8 cellular contexts compared by ENCODE assay signal in genomic region chr16:23148513-23149266, GRCh38. TPM values are rescaled to one million over a fixed set of nuclear protein-coding genes. Genes with fewer than 3 reads are reported as not detected.
A peak's percentile ranks its signal among the peaks of the same experiment; 100 is the strongest.
DNase-seq lines count a peak whose midpoint lies in the region; ATAC-seq, FAIRE-seq and TF ChIP-seq lines count a peak whose summit lies in the region.

No MANE protein-coding gene starts in this region.

- H3K9me3 ChIP-seq in gastroesophageal sphincter (no peaks in the 10 kb centered on the region), thymus (ENCODE audit: control insufficient read depth) (no peaks in the 10 kb centered on the region)

- WGBS in gastroesophageal sphincter (ENCODE audit: low coverage in 1 of 2), 2 donors: 0% methylated on average over 1 of the region's 103 CpGs; no CpG with 5 or more reads in 1 of the 2 donors
- WGBS in thymus: under 1% methylated on average over 103 of the region's 103 CpGs

- no peak for FAIRE-seq in RCC 7860 (lab: Jason Lieb, UNC)

- H3K27ac ChIP-seq in gastroesophageal sphincter (peak overlapping the region; percentile 73 to 98 (median 92)), thymus (ENCODE audit: low read depth) (peak overlapping the region; percentile 75)

- no peak for TF ChIP-seq CTCF in gastroesophageal sphincter (IDR thresholded peaks at IDR 0.05)

- ATAC-seq in GM19025 (IDR thresholded peaks at IDR 0.05; ENCODE audit: low read depth, unreplicated experiment) (peak; percentile 43), HG03175 (IDR thresholded peaks at IDR 0.05; ENCODE audit: unreplicated experiment) (peak; percentile 39), gastroesophageal sphincter (peak; percentile 64)

- peak; percentile 79 for DNase-seq in AG08396 (ENCODE audit: low spot score)
- peak; percentile 48 for DNase-seq in RCC 7860 (ENCODE audit: low spot score)
- peak; percentile 27 for DNase-seq in activated gamma-delta T cell treated with anti-CD3 and anti-CD28 coated beads, Interleukin-2, amount 50 U/mL, for 16 hours (ENCODE audit: low read depth)
- DNase-seq in nucleus accumbens (lab: John Stamatoyannopoulos, UW): peak in 35 of 56 donors; percentile 12 to 71 (median 43)

- H3K36me3 ChIP-seq in gastroesophageal sphincter: no peaks in the 10 kb centered on the region
- H3K36me3 ChIP-seq in thymus (ENCODE audit: control insufficient read depth, insufficient read depth): no peaks in the 10 kb centered on the region

- TF ChIP-seq POLR2A in gastroesophageal sphincter (IDR thresholded peaks at IDR 0.05): no peak

- peak overlapping the region; percentile 68 to 84 for H3K4me3 ChIP-seq in gastroesophageal sphincter
- peak overlapping the region; percentile 87 for H3K4me3 ChIP-seq in thymus (ENCODE audit: low read length)

- no peak for TF ChIP-seq EP300 in gastroesophageal sphincter (IDR thresholded peaks at IDR 0.05)

- H3K27me3 ChIP-seq in gastroesophageal sphincter (no peaks in the 10 kb centered on the region), thymus (ENCODE audit: control insufficient read depth, insufficient read depth) (no peaks in the 10 kb centered on the region)

- H3K4me1 ChIP-seq in gastroesophageal sphincter (peaks cover 0 to 54% (median 27%) of the 10 kb centered on the region in 3 donors), thymus (ENCODE audit: control insufficient read depth, insufficient read depth, low read length) (peaks cover 7% of the 10 kb centered on the region)

RNA-seq across cellular contexts. Expression of gene USP31, which starts 0.6 kb away (rescaled TPM):
- total RNA-seq in gastroesophageal sphincter: 10 to 100 TPM; 11.2 to 37.7 (median 26.6) TPM
- 3.7 TPM for polyA plus RNA-seq in thymus

RNA-seq across cellular contexts. Expression of gene SCNN1G, which starts 33.9 kb away (rescaled TPM):
- total RNA-seq in gastroesophageal sphincter: under 1 TPM in 2 of 4 donors, not detected in 2; 0.27 to 0.39 TPM
- 5.6 TPM for polyA plus RNA-seq in thymus

Comparison
In these comparisons a context has a peak if more than half of its experiments do, and no peak if none do; other contexts are left out.
1. Peak in every context shown above with its lines: DNase-seq, ATAC-seq, H3K4me3 ChIP-seq and H3K27ac ChIP-seq.
2. DNase-seq: peak in every context shown above with its lines; median percentile 79 in AG08396; 48 in RCC 7860; 43 in nucleus accumbens; 27 in activated gamma-delta T cell treated with anti-CD3 and anti-CD28 coated beads, Interleukin-2, amount 50 U/mL, for 16 hours.